ENCODE assay signal across 9 cellular contexts in genomic region chr12:56449622-56449984, GRCh38. TPM values are rescaled to one million over a fixed set of nuclear protein-coding genes. Genes with fewer than 3 reads are reported as not detected.
DNase-seq lines count a peak whose midpoint lies in the region; ATAC-seq and TF ChIP-seq lines count a peak whose summit lies in the region.
"Had no signal": no experiment of that assay in that cellular context is flagged by ENCODE, and none has a peak within 500 bp of the region (broad histone marks: within the 10 kb centered on the region; RNA-seq: fewer than 3 reads in every experiment).

No MANE protein-coding gene starts in this region.

- H3K36me3 ChIP-seq in SK-N-MC (ENCODE audit: insufficient read depth, low read length) = peaks cover 6% of the 10 kb centered on the region
- no peaks in the 10 kb centered on the region for H3K36me3 ChIP-seq in skeletal muscle satellite cell (ENCODE audit: insufficient read depth, low read length)

- no peak overlapping the region for H4K91ac ChIP-seq in H9 (ENCODE audit: insufficient read length, low read depth, low read length)

- no peak overlapping the region for H4K5ac ChIP-seq in H9 (ENCODE audit: insufficient read length, low read depth, low read length)

- H3K4me2 ChIP-seq in H9 (ENCODE audit: insufficient read depth, insufficient read length, low read length) (peak overlapping the region; percentile 74), skeletal muscle satellite cell (ENCODE audit: low read length) (peak overlapping the region; percentile 81)

- no peaks in the 10 kb centered on the region for H4K20me1 ChIP-seq in H9 (ENCODE audit: control insufficient read depth, insufficient read depth, insufficient read length)

- H2BK20ac ChIP-seq in H9 (ENCODE audit: low read depth, low read length, poor library complexity, severe bottlenecking) = no peak overlapping the region

- peaks cover 3% of the 10 kb centered on the region for H3K23me2 ChIP-seq in H9 (ENCODE audit: insufficient read length, low read depth, low read length, poor library complexity, severe bottlenecking)

- no peaks in the 10 kb centered on the region for H3K79me1 ChIP-seq in H9 (ENCODE audit: insufficient read depth, low read depth, low read length, poor library complexity, severe bottlenecking)

- H3K27ac ChIP-seq in H9 (ENCODE audit: insufficient read length, low read depth, low read length) (no peak overlapping the region), SK-N-MC (peak overlapping the region; percentile 90)

- H3K9me3 ChIP-seq in H9 (ENCODE audit: control insufficient read depth, low read depth, low read length) = no peaks in the 10 kb centered on the region
- H3K9me3 ChIP-seq in SK-N-MC (ENCODE audit: low read depth, low read length) = no peaks in the 10 kb centered on the region
- no peaks in the 10 kb centered on the region for H3K9me3 ChIP-seq in skeletal muscle satellite cell (replicated peaks; ENCODE audit: low read length)

- no peak for ATAC-seq in HG03108 (IDR thresholded peaks at IDR 0.05; ENCODE audit: unreplicated experiment)

- H3K9ac ChIP-seq in H9 (ENCODE audit: extremely low read depth, insufficient read length, low read length) (peak overlapping the region; percentile 33), SK-N-MC (ENCODE audit: insufficient read length) (peak overlapping the region; percentile 89), skeletal muscle satellite cell (ENCODE audit: low read depth, low read length) (peak overlapping the region; percentile 91)

- peak overlapping the region; percentile 85 to 86 for H3K4me3 Mint-ChIP-seq in H9

- H2BK120ac ChIP-seq in H9 (ENCODE audit: low read depth, low read length, poor library complexity, severe bottlenecking) = no peak overlapping the region

- no peaks in the 10 kb centered on the region for H3K79me2 ChIP-seq in H9 (ENCODE audit: insufficient read depth, low read length)

- no peak overlapping the region for H3K56ac ChIP-seq in H9 (ENCODE audit: insufficient read length, low read depth, low read length)

- H2BK5ac ChIP-seq in H9 (ENCODE audit: insufficient read length, low read length) = no peak overlapping the region

- H2BK15ac ChIP-seq in H9 (ENCODE audit: low read depth, low read length) = no peak overlapping the region

- no peak overlapping the region for H3T11ph ChIP-seq in H9 (ENCODE audit: low read length)

- no peak overlapping the region for H2BK12ac ChIP-seq in H9 (ENCODE audit: insufficient read length, low read depth, low read length)

- no CpG with 5 or more reads among the region's 5 CpGs for WGBS in H9 (ENCODE audit: extremely low coverage, insufficient read length, low lambda C conversion rate)

- peaks cover 4 to 10% of the 10 kb centered on the region in 2 experiments for H3K9me3 Mint-ChIP-seq in H9

- H4K8ac ChIP-seq in H9 (replicated peaks; ENCODE audit: insufficient read length, low read depth, low read length) = no peak overlapping the region

- H2AFZ ChIP-seq in H9 (ENCODE audit: low read length) = no peak overlapping the region

- H3K4me1 ChIP-seq in H9 (ENCODE audit: insufficient read depth, low read length) (peaks cover 4% of the 10 kb centered on the region; the same call in 1 of the 2 replicates), skeletal muscle satellite cell (ENCODE audit: control insufficient read depth, insufficient read depth, low read length) (peaks cover 5% of the 10 kb centered on the region)

- no peak overlapping the region for H3K23ac ChIP-seq in H9 (ENCODE audit: insufficient read length, low read depth, low read length)

- H3K27ac Mint-ChIP-seq in H9 = peak overlapping the region; percentile 95 to 98 (median 97); a peak in 6 of 7 replicates

- H3K4ac ChIP-seq in H9 (ENCODE audit: low read depth, low read length) = no peak overlapping the region

- H3K18ac ChIP-seq in H9 (ENCODE audit: insufficient read length, low read depth, low read length) = no peak overlapping the region

- H3K27me3 Mint-ChIP-seq in H9 (ENCODE audit: low read depth) = peaks cover 1% of the 10 kb centered on the region

- no peaks in the 10 kb centered on the region for H3K27me3 ChIP-seq in H9 (ENCODE audit: insufficient read depth, low read length)
- H3K27me3 ChIP-seq in skeletal muscle satellite cell (ENCODE audit: control insufficient read depth, insufficient read depth, low read length) = peaks cover 17% of the 10 kb centered on the region

- H3K4me3 ChIP-seq in SK-N-MC (peak overlapping the region; percentile 89), fibroblast of villous mesenchyme (ENCODE audit: low read depth, low read length) (peak overlapping the region; percentile 92), skeletal muscle satellite cell (ENCODE audit: low read length) (peak overlapping the region; percentile 87)

- H3K14ac ChIP-seq in H9 (ENCODE audit: insufficient read depth, low read length) = no peak overlapping the region

- TF ChIP-seq CTCF in H9 (conservative IDR thresholded peaks at IDR 0.05) = no peak
- no peak for TF ChIP-seq CTCF in fibroblast of villous mesenchyme (IDR thresholded peaks at IDR 0.05; ENCODE audit: insufficient read depth, low read depth, low read length)

- H3K4me1 Mint-ChIP-seq in H9 = peaks cover 34 to 42% of the 10 kb centered on the region in 2 experiments

- H3K36me3 Mint-ChIP-seq in H9 (ENCODE audit: insufficient read depth in 1 of 3, low read depth in 3 of 3) = peaks cover 14 to 24% (median 17%) of the 10 kb centered on the region in 3 experiments

- H2AK5ac ChIP-seq in H9 (ENCODE audit: insufficient read length, low read length) = no peak overlapping the region

- DNase-seq in H9 = no peak
- DNase-seq in SK-N-MC (ENCODE audit: low read depth, low spot score) = no peak
- DNase-seq in fibroblast of villous mesenchyme (ENCODE audit: low read depth) = no peak
- DNase-seq in NCI-H2196 treated with DMSO at 0.1 percent for 48 hours (lab: John Stamatoyannopoulos, UW; ENCODE audit: unreplicated experiment) = no peak
- no peak for DNase-seq in HT-29 (ENCODE audit: low spot score)
- no peak for DNase-seq in GM19238 (ENCODE audit: insufficient read length, low spot score)

RNA-seq across cellular contexts. Expression of gene TIMELESS, which starts 0.4 kb away (rescaled TPM):
- total RNA-seq in H9 (2021) = 64.9 and 68.0 TPM in 2 replicates
- 7.1 and 7.8 TPM in 2 replicates for total RNA-seq in fibroblast of villous mesenchyme
- 4.8 and 6.1 TPM in 2 replicates for total RNA-seq in skeletal muscle satellite cell (2012; rRNA removed)
- total RNA-seq in HT-29 (2014; rRNA removed; shearing (Covaris generic)) = 19.7 and 21.8 TPM in 2 replicates

RNA-seq across cellular contexts. Expression of gene MIP, which starts 4.9 kb away (rescaled TPM):
- total RNA-seq in H9 (2021) = 0.17 TPM in 1 of 2 replicates, not detected in the other
- total RNA-seq in fibroblast of villous mesenchyme = not detected in 2 replicates
- total RNA-seq in skeletal muscle satellite cell (2012; rRNA removed) = not detected in 2 replicates
- 0.15 and 0.26 TPM in 2 replicates for total RNA-seq in HT-29 (2014; rRNA removed; shearing (Covaris generic))
- total RNA-seq: LHCN-M2 had no signal

RNA-seq across cellular contexts. Expression of gene SPRYD4, which starts 18.8 kb away (rescaled TPM):
- 4.2 and 4.9 TPM in 2 replicates for total RNA-seq in H9 (2021)
- 2.3 and 3.0 TPM in 2 replicates for total RNA-seq in fibroblast of villous mesenchyme
- total RNA-seq in skeletal muscle satellite cell (2012; rRNA removed) = 2.2 and 2.3 TPM in 2 replicates
- 4.4 and 4.5 TPM in 2 replicates for total RNA-seq in HT-29 (2014; rRNA removed; shearing (Covaris generic))

RNA-seq across cellular contexts. Expression of gene GLS2, which starts 38.4 kb away (rescaled TPM):
- total RNA-seq in H9 (2021) = 15.9 and 17.0 TPM in 2 replicates
- total RNA-seq in fibroblast of villous mesenchyme = under 0.01 TPM in 1 of 2 replicates, not detected in the other
- total RNA-seq in skeletal muscle satellite cell (2012; rRNA removed) = 0.25 TPM in 1 of 2 replicates, not detected in the other
- total RNA-seq in HT-29 (2014; rRNA removed; shearing (Covaris generic)) = 5.7 and 6.9 TPM in 2 replicates
- total RNA-seq: LHCN-M2 had no signal

Comparison
In these comparisons a context has a peak if more than half of its experiments do, and no peak if none do; other contexts are left out.
1. H3K9ac ChIP-seq: peak in every context shown above with its lines; median percentile 91 in skeletal muscle satellite cell; 89 in SK-N-MC; 33 in H9.